18 cellular contexts compared by ENCODE assay signal in the genomic region with DNA sequence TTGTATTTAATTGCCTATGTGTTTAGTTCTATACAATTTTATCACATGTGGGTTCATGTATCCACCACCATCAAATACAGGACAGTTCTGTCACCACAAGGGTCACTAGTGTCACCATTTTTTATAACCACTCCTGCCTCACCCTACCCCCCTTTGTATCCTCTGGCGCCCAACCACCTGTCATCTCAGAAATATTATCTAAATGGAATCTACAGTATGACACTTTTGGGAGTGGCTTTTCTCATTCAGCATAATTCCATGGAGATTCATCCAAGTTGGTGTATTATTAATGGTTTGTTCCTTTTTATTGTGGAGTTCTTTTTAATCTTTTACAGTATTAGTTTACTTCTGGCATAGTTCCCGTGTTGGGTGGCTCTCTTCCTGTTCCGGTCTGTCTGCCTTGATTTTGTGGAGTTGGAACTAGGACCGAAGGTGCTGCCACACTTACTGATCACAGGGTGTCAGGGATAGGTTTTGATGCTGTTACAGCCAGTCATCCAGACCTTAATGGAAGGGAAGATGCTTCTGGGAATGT. TPM values are rescaled to one million over a fixed set of nuclear protein-coding genes. Genes with fewer than 3 reads are reported as not detected.
A peak's percentile ranks its signal among the peaks of the same experiment; 100 is the strongest.
DNase-seq lines count a peak whose midpoint lies in the region; ATAC-seq and TF ChIP-seq lines count a peak whose summit lies in the region.
"Had no signal": no experiment of that assay in that cellular context is flagged by ENCODE, and none has a peak within 500 bp of the region (broad histone marks: within the 10 kb centered on the region; RNA-seq: fewer than 3 reads in every experiment).

No MANE protein-coding gene starts in this region.

- H3K9me3 Mint-ChIP-seq in activated naive CD8-positive, alpha-beta T cell (ENCODE audit: low read depth): no peaks in the 10 kb centered on the region
- H3K9me3 Mint-ChIP-seq in activated naive CD8-positive, alpha-beta T cell treated with anti-CD3 and anti-CD28 coated beads for 36 hours: no peaks in the 10 kb centered on the region
- no peaks in the 10 kb centered on the region for H3K9me3 Mint-ChIP-seq in mesothelial cell of epicardium
- H3K9me3 Mint-ChIP-seq: central memory CD8-positive, alpha-beta T cell; IgD-negative memory B cell had no signal

- no peaks in the 10 kb centered on the region for H3K9me3 ChIP-seq in T-helper 17 cell (ENCODE audit: control insufficient read depth, low read length, poor library complexity, severe bottlenecking)
- H3K9me3 ChIP-seq: pancreas had no signal

- ATAC-seq in T-helper 17 cell (no peak), HG02981 (IDR thresholded peaks at IDR 0.05; ENCODE audit: unreplicated experiment) (no peak)
- ATAC-seq: esophagus mucosa, pancreas had no signal

- H3K27me3 Mint-ChIP-seq in activated naive CD8-positive, alpha-beta T cell: no peaks in the 10 kb centered on the region
- no peaks in the 10 kb centered on the region for H3K27me3 Mint-ChIP-seq in activated naive CD8-positive, alpha-beta T cell treated with anti-CD3 and anti-CD28 coated beads for 36 hours
- H3K27me3 Mint-ChIP-seq in T-helper 17 cell: no peaks in the 10 kb centered on the region
- H3K27me3 Mint-ChIP-seq in mesothelial cell of epicardium (ENCODE audit: low read depth): no peaks in the 10 kb centered on the region
- H3K27me3 Mint-ChIP-seq: central memory CD8-positive, alpha-beta T cell; IgD-negative memory B cell had no signal

- H3K4me1 Mint-ChIP-seq in activated naive CD8-positive, alpha-beta T cell (ENCODE audit: low read depth): peaks cover 73% of the 10 kb centered on the region
- H3K4me1 Mint-ChIP-seq in activated naive CD8-positive, alpha-beta T cell treated with anti-CD3 and anti-CD28 coated beads for 36 hours: peaks cover 57% of the 10 kb centered on the region
- H3K4me1 Mint-ChIP-seq in T-helper 17 cell: peaks cover 59% of the 10 kb centered on the region
- H3K4me1 Mint-ChIP-seq in mesothelial cell of epicardium: peaks cover 41% of the 10 kb centered on the region

- no peak for TF ChIP-seq CTCF in mesothelial cell of epicardium (IDR thresholded peaks at IDR 0.05; ENCODE audit: unreplicated experiment)

- DNase-seq in activated naive CD8-positive, alpha-beta T cell treated with anti-CD3 and anti-CD28 coated beads for 36 hours: no peak
- DNase-seq in T-helper 17 cell (no peak), mesothelial cell of epicardium (ENCODE audit: low spot score in 2 of 2, unreplicated experiment in 2 of 2) (no peak), OCI-M2 (lab: John Stamatoyannopoulos, UW; ENCODE audit: unreplicated experiment) (no peak), DMS79 (lab: John Stamatoyannopoulos, UW) (no peak), D341Med (ENCODE audit: low spot score) (no peak)
- DNase-seq: activated CD4-positive, CD25-positive, alpha-beta regulatory T cell treated with anti-CD3 and anti-CD28 coated beads, Interleukin-2, amount 50 U/mL, for 72 hours; activated gamma-delta T cell; anterior cingulate cortex; NCI-H1694 treated with DMSO at 0.1 percent for 48 hours; pancreas; T-helper 9 cell had no signal

- peaks cover 14% of the 10 kb centered on the region for H3K36me3 Mint-ChIP-seq in activated naive CD8-positive, alpha-beta T cell
- H3K36me3 Mint-ChIP-seq in activated naive CD8-positive, alpha-beta T cell treated with anti-CD3 and anti-CD28 coated beads for 36 hours: peaks cover 24% of the 10 kb centered on the region
- no peaks in the 10 kb centered on the region for H3K36me3 Mint-ChIP-seq in T-helper 17 cell (ENCODE audit: low read depth)
- peaks cover 8% of the 10 kb centered on the region for H3K36me3 Mint-ChIP-seq in mesothelial cell of epicardium

- no peak overlapping the region for H3K4me3 Mint-ChIP-seq in activated naive CD8-positive, alpha-beta T cell
- no peak overlapping the region for H3K4me3 Mint-ChIP-seq in activated naive CD8-positive, alpha-beta T cell treated with anti-CD3 and anti-CD28 coated beads for 36 hours
- H3K4me3 Mint-ChIP-seq in T-helper 17 cell (peak overlapping the region; percentile 31), mesothelial cell of epicardium (no peak overlapping the region)
- H3K4me3 Mint-ChIP-seq: CD14-positive monocyte; central memory CD8-positive, alpha-beta T cell; IgD-negative memory B cell had no signal

- H3K27ac Mint-ChIP-seq in activated naive CD8-positive, alpha-beta T cell: peak overlapping the region; percentile 93
- no peak overlapping the region for H3K27ac Mint-ChIP-seq in activated naive CD8-positive, alpha-beta T cell treated with anti-CD3 and anti-CD28 coated beads for 36 hours
- peak overlapping the region; percentile 96 for H3K27ac Mint-ChIP-seq in T-helper 17 cell
- H3K27ac Mint-ChIP-seq in mesothelial cell of epicardium: peak overlapping the region; percentile 66

RNA-seq across cellular contexts. Expression of a gene that starts 58.5 kb away (rescaled TPM):
- 10 to 100 TPM; 35.9 to 37.5 TPM for total RNA-seq in activated naive CD8-positive, alpha-beta T cell treated with anti-CD3 and anti-CD28 coated beads for 36 hours
- 100 to 1,000 TPM; 128 to 140 TPM for total RNA-seq in T-helper 17 cell
- 71.5 to 80.1 TPM (median 75.7 TPM) in 3 replicates for total RNA-seq in mesothelial cell of epicardium
